13 cellular contexts compared by ENCODE assay signal in genomic region chr12:54356951-54357356, GRCh38. TPM values are rescaled to one million over a fixed set of nuclear protein-coding genes. Genes with fewer than 3 reads are reported as not detected.
A peak's percentile ranks its signal among the peaks of the same experiment; 100 is the strongest.
DNase-seq lines count a peak whose midpoint lies in the region; ATAC-seq and TF ChIP-seq lines count a peak whose summit lies in the region.
"Had no signal": no experiment of that assay in that cellular context is flagged by ENCODE, and none has a peak within 500 bp of the region (broad histone marks: within the 10 kb centered on the region; RNA-seq: fewer than 3 reads in every experiment).

No MANE protein-coding gene starts in this region.

- H3K27ac Mint-ChIP-seq in nephron progenitor cell: no peak overlapping the region
- H3K27ac Mint-ChIP-seq: CD8-positive, alpha-beta T cell had no signal

- H3K4me3 ChIP-seq in HUES64 (ENCODE audit: low read length): peak overlapping the region; percentile 71
- H3K4me3 ChIP-seq: esophagus muscularis mucosa, thoracic aorta had no signal

- no peaks in the 10 kb centered on the region for H3K9me3 ChIP-seq in HUES64 (ENCODE audit: insufficient read depth, low read depth, low read length)
- H3K9me3 ChIP-seq: esophagus muscularis mucosa, thoracic aorta had no signal

- H3K27ac ChIP-seq in C4-2B: peak overlapping the region; percentile 86; the same call in 1 of the 2 replicates
- H3K27ac ChIP-seq in HUES64 (ENCODE audit: low read depth, low read length): peak overlapping the region; percentile 75; the same call in 1 of the 2 replicates
- H3K27ac ChIP-seq: thoracic aorta had no signal

- H3K36me3 ChIP-seq in HUES64 (ENCODE audit: insufficient read depth, low read length): no peaks in the 10 kb centered on the region
- H3K36me3 ChIP-seq: esophagus muscularis mucosa, thoracic aorta had no signal

- H3K27me3 ChIP-seq in HUES64 (ENCODE audit: insufficient read depth, low read length): peaks cover under 1% of the 10 kb centered on the region; the same call in 1 of the 2 replicates
- H3K27me3 ChIP-seq: esophagus muscularis mucosa had no signal

- no peaks in the 10 kb centered on the region for H3K36me3 Mint-ChIP-seq in nephron progenitor cell (ENCODE audit: low read depth)
- H3K36me3 Mint-ChIP-seq: CD8-positive, alpha-beta T cell had no signal

- H3K9me3 Mint-ChIP-seq in nephron progenitor cell: no peaks in the 10 kb centered on the region
- H3K9me3 Mint-ChIP-seq: CD8-positive, alpha-beta T cell had no signal

- H3K4me1 ChIP-seq in HUES64 (ENCODE audit: insufficient read depth, low read length): peaks cover 68% of the 10 kb centered on the region

- H3K4me1 Mint-ChIP-seq in nephron progenitor cell: no peaks in the 10 kb centered on the region

- peak overlapping the region; percentile 43 for H3K9ac ChIP-seq in HUES64 (ENCODE audit: low read depth, low read length)
- H3K9ac ChIP-seq: parathyroid adenoma had no signal

- TF ChIP-seq CTCF in C4-2B (conservative IDR thresholded peaks at IDR 0.05): no peak
- no peak for TF ChIP-seq CTCF in nephron progenitor cell (IDR thresholded peaks at IDR 0.05)

- H3K4me3 Mint-ChIP-seq in nephron progenitor cell: no peak overlapping the region
- H3K4me3 Mint-ChIP-seq: CD8-positive, alpha-beta T cell had no signal

- DNase-seq in amniotic epithelial cell (ENCODE audit: low read depth) (peak; percentile 71), nephron progenitor cell (peak; percentile 68), COR-L47 (lab: John Stamatoyannopoulos, UW) (no peak), RKO (ENCODE audit: low spot score) (no peak)
- DNase-seq: CD8-positive, alpha-beta T cell; PC-3 had no signal

- 49% methylated on average over 4 of the region's 4 CpGs for WGBS in HUES64

- H3K27me3 Mint-ChIP-seq in nephron progenitor cell (ENCODE audit: low read depth, poor library complexity): peaks cover 3% of the 10 kb centered on the region

- no peak for ATAC-seq in GM18858 (IDR thresholded peaks at IDR 0.05; ENCODE audit: unreplicated experiment)
- ATAC-seq in GM19035 (IDR thresholded peaks at IDR 0.05; ENCODE audit: unreplicated experiment): no peak
- ATAC-seq: CD8-positive, alpha-beta T cell; PC-3 had no signal

RNA-seq across cellular contexts. Expression of gene GPR84, which starts 7.3 kb away (rescaled TPM):
- polyA plus RNA-seq in HUES64 (2013, experiment 1 of 2): not detected
- polyA plus RNA-seq in HUES64 (2013, experiment 2 of 2): not detected

RNA-seq across cellular contexts. Expression of gene ZNF385A, which starts 27.6 kb away (rescaled TPM):
- polyA plus RNA-seq in HUES64 (2013, experiment 1 of 2): 15.0 TPM
- polyA plus RNA-seq in HUES64 (2013, experiment 2 of 2): 23.6 TPM

RNA-seq across cellular contexts. Expression of gene COPZ1, which starts 32.0 kb away (rescaled TPM):
- polyA plus RNA-seq in HUES64 (2013, experiment 1 of 2): 74.1 TPM
- 82.3 TPM for polyA plus RNA-seq in HUES64 (2013, experiment 2 of 2)

RNA-seq across cellular contexts. Expression of gene NFE2, which starts 56.1 kb away (rescaled TPM):
- polyA plus RNA-seq in HUES64 (2013, experiment 1 of 2): 1.3 TPM
- polyA plus RNA-seq in HUES64 (2013, experiment 2 of 2): 2.3 TPM

Comparison
In these comparisons a context has a peak if more than half of its experiments do, and no peak if none do; other contexts are left out.
1. DNase-seq: peak in amniotic epithelial cell (single experiment) and nephron progenitor cell (single experiment); none in COR-L47 (single experiment) and RKO (single experiment).